In the genomic region with DNA sequence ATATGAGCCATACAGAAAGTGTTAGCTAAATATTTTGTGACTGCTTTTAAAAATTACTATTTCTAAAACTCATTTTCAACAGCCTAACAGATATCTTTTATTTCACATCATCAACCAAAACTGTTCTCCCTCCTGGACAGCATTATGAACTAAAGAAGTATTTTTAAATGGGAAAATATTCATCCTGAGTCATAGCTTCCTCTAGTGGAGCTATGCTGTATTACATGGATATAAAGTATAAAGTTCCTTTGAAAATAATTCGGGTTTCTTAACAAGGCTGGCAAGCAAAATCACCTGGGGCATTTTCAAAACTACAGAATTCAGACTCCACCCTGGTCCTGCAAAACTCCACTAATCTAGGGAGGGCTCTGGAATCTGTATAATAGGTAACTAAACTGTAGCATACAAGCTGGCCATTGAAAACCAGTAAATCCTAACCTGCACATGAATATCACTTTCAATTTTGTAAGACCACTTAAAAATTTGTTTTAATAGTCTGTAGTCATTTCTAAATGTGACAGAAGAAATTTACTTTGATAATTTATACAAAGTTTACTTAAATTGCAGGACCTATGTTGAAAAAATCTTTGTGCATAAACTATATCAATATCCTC, we compare ENCODE assay signal across 1 cellular context.
TF ChIP-seq lines count a peak whose summit lies in the region.

No MANE protein-coding gene starts in this region.

TF ChIP-seq in GM12878, 131 proteins besides CTCF, POLR2A, EP300 and RAD21:
- TF ChIP-seq, protein P1, sequence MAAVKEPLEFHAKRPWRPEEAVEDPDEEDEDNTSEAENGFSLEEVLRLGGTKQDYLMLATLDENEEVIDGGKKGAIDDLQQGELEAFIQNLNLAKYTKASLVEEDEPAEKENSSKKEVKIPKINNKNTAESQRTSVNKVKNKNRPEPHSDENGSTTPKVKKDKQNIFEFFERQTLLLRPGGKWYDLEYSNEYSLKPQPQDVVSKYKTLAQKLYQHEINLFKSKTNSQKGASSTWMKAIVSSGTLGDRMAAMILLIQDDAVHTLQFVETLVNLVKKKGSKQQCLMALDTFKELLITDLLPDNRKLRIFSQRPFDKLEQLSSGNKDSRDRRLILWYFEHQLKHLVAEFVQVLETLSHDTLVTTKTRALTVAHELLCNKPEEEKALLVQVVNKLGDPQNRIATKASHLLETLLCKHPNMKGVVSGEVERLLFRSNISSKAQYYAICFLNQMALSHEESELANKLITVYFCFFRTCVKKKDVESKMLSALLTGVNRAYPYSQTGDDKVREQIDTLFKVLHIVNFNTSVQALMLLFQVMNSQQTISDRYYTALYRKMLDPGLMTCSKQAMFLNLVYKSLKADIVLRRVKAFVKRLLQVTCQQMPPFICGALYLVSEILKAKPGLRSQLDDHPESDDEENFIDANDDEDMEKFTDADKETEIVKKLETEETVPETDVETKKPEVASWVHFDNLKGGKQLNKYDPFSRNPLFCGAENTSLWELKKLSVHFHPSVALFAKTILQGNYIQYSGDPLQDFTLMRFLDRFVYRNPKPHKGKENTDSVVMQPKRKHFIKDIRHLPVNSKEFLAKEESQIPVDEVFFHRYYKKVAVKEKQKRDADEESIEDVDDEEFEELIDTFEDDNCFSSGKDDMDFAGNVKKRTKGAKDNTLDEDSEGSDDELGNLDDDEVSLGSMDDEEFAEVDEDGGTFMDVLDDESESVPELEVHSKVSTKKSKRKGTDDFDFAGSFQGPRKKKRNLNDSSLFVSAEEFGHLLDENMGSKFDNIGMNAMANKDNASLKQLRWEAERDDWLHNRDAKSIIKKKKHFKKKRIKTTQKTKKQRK (IDR thresholded peaks at IDR 0.05; ENCODE audit: low read depth, low read length): no peak
- peak; percentile 86; the same call in 1 of the 2 replicates for TF ChIP-seq SMC3 (IDR thresholded peaks at IDR 0.05; ENCODE audit: borderline replicate concordance, low read length)
- no peak for TF ChIP-seq ZNF384 (IDR thresholded peaks at IDR 0.05; ENCODE audit: borderline replicate concordance, low read depth, low read length)
- TF ChIP-seq TCF7 (IDR thresholded peaks at IDR 0.05; ENCODE audit: borderline replicate concordance): no peak
- TF ChIP-seq CREM (IDR thresholded peaks at IDR 0.05; ENCODE audit: low read depth): no peak
